1 cellular context compared by ENCODE assay signal in the genomic region with DNA sequence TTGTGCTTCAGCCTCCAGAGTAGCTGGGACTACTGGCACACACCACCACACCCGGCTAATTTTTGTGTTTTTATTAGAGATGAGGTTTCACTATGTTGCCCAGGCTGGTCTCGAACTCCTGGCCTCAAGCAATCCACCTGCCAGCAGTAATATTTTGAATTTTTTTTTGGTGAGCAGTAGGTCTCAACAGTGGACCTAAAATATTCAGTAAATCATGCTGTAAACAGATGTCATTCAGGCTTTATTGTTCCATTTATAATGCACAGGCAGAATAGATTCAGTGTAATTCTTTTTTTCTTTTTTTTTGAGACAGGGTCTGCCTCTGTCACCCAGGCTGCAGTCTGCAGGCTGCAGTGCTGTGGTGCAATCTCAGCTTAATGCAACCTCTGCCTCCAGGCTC.
TF ChIP-seq lines count a peak whose summit lies in the region.

No MANE protein-coding gene starts in this region.

TF ChIP-seq in HCT116, 20 proteins besides CTCF, POLR2A, EP300 and RAD21 (continued from another document):
- TF ChIP-seq, protein P1, sequence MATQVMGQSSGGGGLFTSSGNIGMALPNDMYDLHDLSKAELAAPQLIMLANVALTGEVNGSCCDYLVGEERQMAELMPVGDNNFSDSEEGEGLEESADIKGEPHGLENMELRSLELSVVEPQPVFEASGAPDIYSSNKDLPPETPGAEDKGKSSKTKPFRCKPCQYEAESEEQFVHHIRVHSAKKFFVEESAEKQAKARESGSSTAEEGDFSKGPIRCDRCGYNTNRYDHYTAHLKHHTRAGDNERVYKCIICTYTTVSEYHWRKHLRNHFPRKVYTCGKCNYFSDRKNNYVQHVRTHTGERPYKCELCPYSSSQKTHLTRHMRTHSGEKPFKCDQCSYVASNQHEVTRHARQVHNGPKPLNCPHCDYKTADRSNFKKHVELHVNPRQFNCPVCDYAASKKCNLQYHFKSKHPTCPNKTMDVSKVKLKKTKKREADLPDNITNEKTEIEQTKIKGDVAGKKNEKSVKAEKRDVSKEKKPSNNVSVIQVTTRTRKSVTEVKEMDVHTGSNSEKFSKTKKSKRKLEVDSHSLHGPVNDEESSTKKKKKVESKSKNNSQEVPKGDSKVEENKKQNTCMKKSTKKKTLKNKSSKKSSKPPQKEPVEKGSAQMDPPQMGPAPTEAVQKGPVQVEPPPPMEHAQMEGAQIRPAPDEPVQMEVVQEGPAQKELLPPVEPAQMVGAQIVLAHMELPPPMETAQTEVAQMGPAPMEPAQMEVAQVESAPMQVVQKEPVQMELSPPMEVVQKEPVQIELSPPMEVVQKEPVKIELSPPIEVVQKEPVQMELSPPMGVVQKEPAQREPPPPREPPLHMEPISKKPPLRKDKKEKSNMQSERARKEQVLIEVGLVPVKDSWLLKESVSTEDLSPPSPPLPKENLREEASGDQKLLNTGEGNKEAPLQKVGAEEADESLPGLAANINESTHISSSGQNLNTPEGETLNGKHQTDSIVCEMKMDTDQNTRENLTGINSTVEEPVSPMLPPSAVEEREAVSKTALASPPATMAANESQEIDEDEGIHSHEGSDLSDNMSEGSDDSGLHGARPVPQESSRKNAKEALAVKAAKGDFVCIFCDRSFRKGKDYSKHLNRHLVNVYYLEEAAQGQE (IDR thresholded peaks at IDR 0.05; ENCODE audit: low read depth): no peak
TF ChIP-seq in HCT116: peak in this region for 1.
